23 cellular contexts compared by ENCODE assay signal in genomic region chr2:64769392-64770044, GRCh38.
DNase-seq lines count a peak whose midpoint lies in the region; ATAC-seq and TF ChIP-seq lines count a peak whose summit lies in the region.
"Had no signal": no experiment of that assay in that cellular context is flagged by ENCODE, and none has a peak within 500 bp of the region (broad histone marks: within the 10 kb centered on the region; RNA-seq: fewer than 3 reads in every experiment).

No MANE protein-coding gene starts in this region.

- no peak for TF ChIP-seq EP300 in upper lobe of left lung (IDR thresholded peaks at IDR 0.05)

- CTCF ChIA-PET in activated naive CD4-positive, alpha-beta T cell treated with anti-CD3 and anti-CD28 coated beads, Interleukin-2, amount 10 ng/mL, durations not matched to agents 7 days and 5 days (lab: Charles Lee) = interaction anchor here (1.0 kb wide), 2 partner anchors 19 to 120 kb away, joined by 3 read pairs; no protein-coding TSS in a partner anchor
- CTCF ChIA-PET in activated naive CD4-positive, alpha-beta T cell treated with anti-CD3 and anti-CD28 coated beads for 36 hours (lab: Charles Lee) = interaction anchor here (1.1 kb wide), 1 partner anchor 103 kb away, joined by 3 read pairs; no protein-coding TSS in a partner anchor

- WGBS in upper lobe of left lung, 2 donors = 65 to 70% methylated on average over 6 of the region's 6 CpGs

- H3K9me3 Mint-ChIP-seq in activated naive CD4-positive, alpha-beta T cell treated with anti-CD3 and anti-CD28 coated beads, Interleukin-2, amount 10 ng/mL, durations not matched to agents 7 days and 5 days = no peaks in the 10 kb centered on the region
- H3K9me3 Mint-ChIP-seq in activated naive CD4-positive, alpha-beta T cell treated with anti-CD3 and anti-CD28 coated beads for 36 hours = no peaks in the 10 kb centered on the region
- H3K9me3 Mint-ChIP-seq in immature natural killer cell = peaks cover 0 to 1% (median 0%) of the 10 kb centered on the region in 6 donors
- no peaks in the 10 kb centered on the region for H3K9me3 Mint-ChIP-seq in stimulated activated memory B cell treated with anti-CD40 and anti-IgM and Interleukin-4, amounts not matched to agents 10 μg/mL and 1 μg/mL and 100 μg/mL, for 72 hours
- H3K9me3 Mint-ChIP-seq: IgD-negative memory B cell; naive thymus-derived CD8-positive, alpha-beta T cell; T-helper 1 cell treated with Interleukin-12 subunit alpha and Interleukin-12 subunit beta and Interleukin-4 antibody, amounts not matched to agents 30 μg/mL and 1 μg/mL, for 36 hours had no signal

- H3K27ac ChIP-seq in Peyer's patch = peak overlapping the region in 2 of 4 donors; percentile 74 to 95
- no peak overlapping the region for H3K27ac ChIP-seq in upper lobe of left lung

- H3K27me3 Mint-ChIP-seq in activated naive CD4-positive, alpha-beta T cell treated with anti-CD3 and anti-CD28 coated beads, Interleukin-2, amount 10 ng/mL, durations not matched to agents 7 days and 5 days = peaks cover 25% of the 10 kb centered on the region
- H3K27me3 Mint-ChIP-seq in activated naive CD4-positive, alpha-beta T cell treated with anti-CD3 and anti-CD28 coated beads for 36 hours (ENCODE audit: low read depth) = no peaks in the 10 kb centered on the region
- H3K27me3 Mint-ChIP-seq in immature natural killer cell (ENCODE audit: low read depth in 3 of 3) = peaks cover 5 to 10% (median 8%) of the 10 kb centered on the region in 3 donors
- H3K27me3 Mint-ChIP-seq in stimulated activated memory B cell treated with anti-CD40 and anti-IgM and Interleukin-4, amounts not matched to agents 10 μg/mL and 1 μg/mL and 100 μg/mL, for 72 hours = no peaks in the 10 kb centered on the region
- H3K27me3 Mint-ChIP-seq: IgD-negative memory B cell; naive thymus-derived CD8-positive, alpha-beta T cell had no signal

- peak overlapping the region; percentile 84 for H3K4me3 Mint-ChIP-seq in activated naive CD4-positive, alpha-beta T cell treated with anti-CD3 and anti-CD28 coated beads, Interleukin-2, amount 10 ng/mL, durations not matched to agents 7 days and 5 days
- H3K4me3 Mint-ChIP-seq in activated naive CD4-positive, alpha-beta T cell treated with anti-CD3 and anti-CD28 coated beads for 36 hours = no peak overlapping the region
- peak overlapping the region in 4 of 5 donors; percentile 82 to 95 (median 92) for H3K4me3 Mint-ChIP-seq in immature natural killer cell
- no peak overlapping the region for H3K4me3 Mint-ChIP-seq in stimulated activated memory B cell treated with anti-CD40 and anti-IgM and Interleukin-4, amounts not matched to agents 10 μg/mL and 1 μg/mL and 100 μg/mL, for 72 hours

- no peaks in the 10 kb centered on the region for H3K27me3 ChIP-seq in Peyer's patch
- H3K27me3 ChIP-seq in upper lobe of left lung = no peaks in the 10 kb centered on the region

- no peaks in the 10 kb centered on the region for H3K36me3 Mint-ChIP-seq in activated naive CD4-positive, alpha-beta T cell treated with anti-CD3 and anti-CD28 coated beads, Interleukin-2, amount 10 ng/mL, durations not matched to agents 7 days and 5 days
- no peaks in the 10 kb centered on the region for H3K36me3 Mint-ChIP-seq in activated naive CD4-positive, alpha-beta T cell treated with anti-CD3 and anti-CD28 coated beads for 36 hours (ENCODE audit: low read depth)
- H3K36me3 Mint-ChIP-seq in immature natural killer cell = no peaks in the 10 kb centered on the region
- no peaks in the 10 kb centered on the region for H3K36me3 Mint-ChIP-seq in stimulated activated memory B cell treated with anti-CD40 and anti-IgM and Interleukin-4, amounts not matched to agents 10 μg/mL and 1 μg/mL and 100 μg/mL, for 72 hours
- H3K36me3 Mint-ChIP-seq: IgD-negative memory B cell; naive thymus-derived CD8-positive, alpha-beta T cell had no signal

- H3K9me3 ChIP-seq in Peyer's patch (no peaks in the 10 kb centered on the region), upper lobe of left lung (no peaks in the 10 kb centered on the region)

- TF ChIP-seq CTCF in Peyer's patch (IDR thresholded peaks at IDR 0.05) = no peak
- TF ChIP-seq CTCF in upper lobe of left lung (IDR thresholded peaks at IDR 0.05) = no peak

- TF ChIP-seq POLR2A in Peyer's patch (IDR thresholded peaks at IDR 0.05) = no peak
- TF ChIP-seq POLR2A in upper lobe of left lung (IDR thresholded peaks at IDR 0.05) = no peak

- intact Hi-C loops in activated naive CD4-positive, alpha-beta T cell treated with anti-CD3 and anti-CD28 coated beads for 36 hours (cut with micrococcal nuclease) = no loop called here

- peak overlapping the region in 1 of 4 donors; percentile 9 for H3K4me3 ChIP-seq in Peyer's patch
- H3K4me3 ChIP-seq in upper lobe of left lung = no peak overlapping the region

- ATAC-seq in stimulated activated memory B cell treated with anti-CD40 and anti-IgM and Interleukin-4, amounts not matched to agents 10 μg/mL and 1 μg/mL and 100 μg/mL, for 72 hours = no peak
- ATAC-seq in HG03521 (IDR thresholded peaks at IDR 0.05; ENCODE audit: unreplicated experiment) (no peak), upper lobe of left lung (ENCODE audit: low FRiP score in 2 of 2) (no peak)
- ATAC-seq: activated CD4-positive, alpha-beta T cell treated with anti-CD3 and anti-CD28 coated beads for 36 hours; esophagus mucosa; naive thymus-derived CD8-positive, alpha-beta T cell; right cardiac atrium had no signal

- H3K36me3 ChIP-seq in Peyer's patch (no peaks in the 10 kb centered on the region), upper lobe of left lung (no peaks in the 10 kb centered on the region)

- peaks cover 31% of the 10 kb centered on the region for H3K4me1 Mint-ChIP-seq in activated naive CD4-positive, alpha-beta T cell treated with anti-CD3 and anti-CD28 coated beads, Interleukin-2, amount 10 ng/mL, durations not matched to agents 7 days and 5 days
- peaks cover 24% of the 10 kb centered on the region for H3K4me1 Mint-ChIP-seq in activated naive CD4-positive, alpha-beta T cell treated with anti-CD3 and anti-CD28 coated beads for 36 hours (ENCODE audit: low read depth)
- peaks cover 17 to 23% of the 10 kb centered on the region in 2 donors for H3K4me1 Mint-ChIP-seq in immature natural killer cell
- H3K4me1 Mint-ChIP-seq in stimulated activated memory B cell treated with anti-CD40 and anti-IgM and Interleukin-4, amounts not matched to agents 10 μg/mL and 1 μg/mL and 100 μg/mL, for 72 hours = peaks cover 22% of the 10 kb centered on the region

- no peak for DNase-seq in activated naive CD4-positive, alpha-beta T cell treated with anti-CD3 and anti-CD28 coated beads, Interleukin-2, amount 10 ng/mL, durations not matched to agents 7 days and 5 days
- no peak for DNase-seq in activated naive CD4-positive, alpha-beta T cell treated with anti-CD3 and anti-CD28 coated beads for 36 hours
- DNase-seq in Peyer's patch (peak in 2 of 3 donors; percentile 58 to 61), immature natural killer cell (no peak), upper lobe of left lung (no peak)
- DNase-seq in activated CD4-positive, alpha-beta T cell treated with anti-CD3 and anti-CD28 coated beads, Interleukin-2, amount 50 U/mL, for 1 hour = no peak
- DNase-seq: ACHN; activated CD4-positive, alpha-beta T cell treated with anti-CD3 and anti-CD28 coated beads for 36 hours; activated T-cell treated with anti-CD3 and anti-CD28 coated beads for 4 hours; aorta; cortex of kidney; GOT3; hippocampal formation; naive thymus-derived CD8-positive, alpha-beta T cell; NCI-H1417; right cardiac atrium; RPMI8226; stimulated activated CD4-positive, alpha-beta T cell treated with anti-CD3 and anti-CD28 coated beads, Interleukin-4, amount 100 ng/mL, for 24 hours had no signal

- H3K27ac Mint-ChIP-seq in activated naive CD4-positive, alpha-beta T cell treated with anti-CD3 and anti-CD28 coated beads, Interleukin-2, amount 10 ng/mL, durations not matched to agents 7 days and 5 days = no peak overlapping the region
- H3K27ac Mint-ChIP-seq in activated naive CD4-positive, alpha-beta T cell treated with anti-CD3 and anti-CD28 coated beads for 36 hours = no peak overlapping the region
- peak overlapping the region in 1 of 6 donors; percentile 56 for H3K27ac Mint-ChIP-seq in immature natural killer cell
- peak overlapping the region; percentile 93 for H3K27ac Mint-ChIP-seq in stimulated activated memory B cell treated with anti-CD40 and anti-IgM and Interleukin-4, amounts not matched to agents 10 μg/mL and 1 μg/mL and 100 μg/mL, for 72 hours

- peaks cover 0 to 13% (median 0%) of the 10 kb centered on the region in 4 donors for H3K4me1 ChIP-seq in Peyer's patch
- H3K4me1 ChIP-seq in upper lobe of left lung = peaks cover 13 to 16% (median 14%) of the 10 kb centered on the region in 4 donors

Comparison
In these comparisons a context has a peak if more than half of its experiments do, and no peak if none do; other contexts are left out.
1. H3K4me3 Mint-ChIP-seq: peak in activated naive CD4-positive, alpha-beta T cell treated with anti-CD3 and anti-CD28 coated beads, Interleukin-2, amount 10 ng/mL, durations not matched to agents 7 days and 5 days (single experiment) and immature natural killer cell (4 of 5); none in activated naive CD4-positive, alpha-beta T cell treated with anti-CD3 and anti-CD28 coated beads for 36 hours (single experiment) and stimulated activated memory B cell treated with anti-CD40 and anti-IgM and Interleukin-4, amounts not matched to agents 10 μg/mL and 1 μg/mL and 100 μg/mL, for 72 hours (single experiment).
2. DNase-seq: peak in Peyer's patch (2 of 3); none in activated naive CD4-positive, alpha-beta T cell treated with anti-CD3 and anti-CD28 coated beads, Interleukin-2, amount 10 ng/mL, durations not matched to agents 7 days and 5 days (single experiment), activated naive CD4-positive, alpha-beta T cell treated with anti-CD3 and anti-CD28 coated beads for 36 hours (single experiment), immature natural killer cell (0 of 3), activated CD4-positive, alpha-beta T cell treated with anti-CD3 and anti-CD28 coated beads, Interleukin-2, amount 50 U/mL, for 1 hour (single experiment) and upper lobe of left lung (0 of 2).